ENCODE assay signal across 1 cellular context in the genomic region with DNA sequence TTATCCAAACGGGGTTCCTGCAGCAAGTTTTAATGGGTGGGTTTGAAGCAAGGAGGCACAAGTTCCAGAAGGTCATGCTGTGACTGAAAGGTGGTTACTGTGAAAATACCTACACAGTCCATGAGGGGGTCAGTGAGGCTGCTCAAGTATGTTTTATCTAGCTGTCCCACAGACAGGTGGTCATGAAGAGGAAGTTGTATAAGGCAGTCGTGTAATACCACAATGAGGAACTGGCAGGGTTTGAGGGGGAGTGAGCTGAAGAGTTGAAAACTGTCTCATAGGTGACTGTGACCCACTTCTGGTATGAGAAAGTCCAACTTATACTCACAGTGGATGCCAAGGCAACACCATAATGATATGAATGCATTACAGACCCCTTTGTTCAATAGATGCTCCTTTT.
TF ChIP-seq lines count a peak whose summit lies in the region.

No MANE protein-coding gene starts in this region.

TF ChIP-seq in GM23338, 12 proteins besides CTCF, POLR2A, EP300 and RAD21 (continued from another document):
- TF ChIP-seq STAT1 (IDR thresholded peaks at IDR 0.05; ENCODE audit: unreplicated experiment), result no peak
- TF ChIP-seq ZNF114 (CRISPR knock-in tag; IDR thresholded peaks at IDR 0.05), result no peak
